Comparison of ENCODE assay signal across 12 cellular contexts in genomic region chr20:41143354-41143753, GRCh38. TPM values are rescaled to one million over a fixed set of nuclear protein-coding genes. Genes with fewer than 3 reads are reported as not detected.
A peak's percentile ranks its signal among the peaks of the same experiment; 100 is the strongest.
DNase-seq lines count a peak whose midpoint lies in the region; ATAC-seq and TF ChIP-seq lines count a peak whose summit lies in the region.
"Had no signal": no experiment of that assay in that cellular context is flagged by ENCODE, and none has a peak within 500 bp of the region (broad histone marks: within the 10 kb centered on the region; RNA-seq: fewer than 3 reads in every experiment).

No MANE protein-coding gene starts in this region.

- POLR2A ChIA-PET in naive thymus-derived CD8-positive, alpha-beta T cell (lab: Charles Lee), result interaction anchor here (0.7 to 16.1 kb wide), 3 partner anchors 8 to 30 kb away, joined by 3 to 734 read pairs (median 4); no protein-coding TSS in a partner anchor

- H3K4me1 ChIP-seq in left ventricle myocardium inferior (peaks cover 100% of the 10 kb centered on the region), prostate gland (replicated peaks) (peaks cover 9% of the 10 kb centered on the region)

- H3K27me3 ChIP-seq in left ventricle myocardium inferior (ENCODE audit: low read depth) (no peaks in the 10 kb centered on the region), prostate gland (replicated peaks; ENCODE audit: insufficient read depth) (no peaks in the 10 kb centered on the region)

- peaks cover 97% of the 10 kb centered on the region for H3K4me1 Mint-ChIP-seq in activated naive CD8-positive, alpha-beta T cell (ENCODE audit: low read depth)
- H3K4me1 Mint-ChIP-seq in naive thymus-derived CD8-positive, alpha-beta T cell, result peaks cover 73 to 100% (median 96%) of the 10 kb centered on the region in 4 donors

- no peak for TF ChIP-seq CTCF in left ventricle myocardium inferior (IDR thresholded peaks at IDR 0.05; ENCODE audit: borderline replicate concordance)
- no peak for TF ChIP-seq CTCF in prostate gland (IDR thresholded peaks at IDR 0.05)

- H3K4me3 ChIP-seq in left ventricle myocardium inferior (no peak overlapping the region), prostate gland (no peak overlapping the region)

- intact Hi-C loops in left ventricle myocardium inferior (cut with micrococcal nuclease), result no loop called here
- intact Hi-C loops in left cardiac atrium (cut with DNase I), result no loop called here
- intact Hi-C loops in prostate gland (cut with DNase I), result no loop called here

- H3K27me3 Mint-ChIP-seq in activated naive CD8-positive, alpha-beta T cell, result no peaks in the 10 kb centered on the region
- no peaks in the 10 kb centered on the region for H3K27me3 Mint-ChIP-seq in naive thymus-derived CD8-positive, alpha-beta T cell

- ATAC-seq in left cardiac atrium, result no peak
- no peak for ATAC-seq in naive thymus-derived CD8-positive, alpha-beta T cell
- ATAC-seq in GM18870 (IDR thresholded peaks at IDR 0.05; ENCODE audit: unreplicated experiment), result no peak
- ATAC-seq: Panc1 had no signal

- TF ChIP-seq POLR2A in prostate gland (IDR thresholded peaks at IDR 0.05), result no peak

- WGBS in prostate gland, result 50% methylated on average over 2 of the region's 2 CpGs

- peak overlapping the region; percentile 93 for H3K4me3 Mint-ChIP-seq in activated naive CD8-positive, alpha-beta T cell
- peak overlapping the region; percentile 84 to 99 (median 94) for H3K4me3 Mint-ChIP-seq in naive thymus-derived CD8-positive, alpha-beta T cell

- no peaks in the 10 kb centered on the region for H3K9me3 Mint-ChIP-seq in activated naive CD8-positive, alpha-beta T cell (ENCODE audit: low read depth)
- H3K9me3 Mint-ChIP-seq in naive thymus-derived CD8-positive, alpha-beta T cell, result no peaks in the 10 kb centered on the region
- H3K9me3 Mint-ChIP-seq: naive B cell had no signal

- DNase-seq in left ventricle myocardium inferior (no peak), left cardiac atrium (no peak), prostate gland (ENCODE audit: low spot score) (no peak), HUDEP-2 (lab: John Stamatoyannopoulos, UW; ENCODE audit: unreplicated experiment in 76 of 76) (no peak)
- no peak for DNase-seq in naive thymus-derived CD8-positive, alpha-beta T cell
- DNase-seq in effector CD4-positive, alpha-beta T cell, result no peak
- DNase-seq: naive B cell, NCI-H345 had no signal

- H3K27ac Mint-ChIP-seq in activated naive CD8-positive, alpha-beta T cell, result peak overlapping the region; percentile 96
- H3K27ac Mint-ChIP-seq in naive thymus-derived CD8-positive, alpha-beta T cell, result peak overlapping the region; percentile 89 to 99 (median 94)

- H3K27ac ChIP-seq in left ventricle myocardium inferior (replicated peaks) (peak overlapping the region; percentile 99), prostate gland (no peak overlapping the region)
- H3K27ac ChIP-seq: C4-2B had no signal

- peaks cover 12% of the 10 kb centered on the region for H3K36me3 Mint-ChIP-seq in activated naive CD8-positive, alpha-beta T cell
- peaks cover 0 to 24% (median 0%) of the 10 kb centered on the region in 3 donors for H3K36me3 Mint-ChIP-seq in naive thymus-derived CD8-positive, alpha-beta T cell

- H3K9me3 ChIP-seq in left ventricle myocardium inferior (replicated peaks) (no peaks in the 10 kb centered on the region), prostate gland (no peaks in the 10 kb centered on the region)

- H3K36me3 ChIP-seq in left ventricle myocardium inferior (no peaks in the 10 kb centered on the region), prostate gland (no peaks in the 10 kb centered on the region)

RNA-seq across cellular contexts. Expression of gene PLCG1, which starts 6.0 kb away (rescaled TPM):
- total RNA-seq in left ventricle myocardium inferior (46.1 TPM), left cardiac atrium (10 to 100 TPM; 40.0 to 64.8 TPM), prostate gland (100 to 1,000 TPM in 1 of 2 donors, 10 to 100 TPM in 1; 67.9 to 129 TPM)
- total RNA-seq in naive thymus-derived CD8-positive, alpha-beta T cell, result 100 to 1,000 TPM; 384 to 393 TPM
- polyA plus RNA-seq in naive thymus-derived CD8-positive, alpha-beta T cell, result 10 to 100 TPM; 37.4 to 92.5 (median 53.2) TPM
